Comparison of ENCODE assay signal across 23 cellular contexts in the genomic region with DNA sequence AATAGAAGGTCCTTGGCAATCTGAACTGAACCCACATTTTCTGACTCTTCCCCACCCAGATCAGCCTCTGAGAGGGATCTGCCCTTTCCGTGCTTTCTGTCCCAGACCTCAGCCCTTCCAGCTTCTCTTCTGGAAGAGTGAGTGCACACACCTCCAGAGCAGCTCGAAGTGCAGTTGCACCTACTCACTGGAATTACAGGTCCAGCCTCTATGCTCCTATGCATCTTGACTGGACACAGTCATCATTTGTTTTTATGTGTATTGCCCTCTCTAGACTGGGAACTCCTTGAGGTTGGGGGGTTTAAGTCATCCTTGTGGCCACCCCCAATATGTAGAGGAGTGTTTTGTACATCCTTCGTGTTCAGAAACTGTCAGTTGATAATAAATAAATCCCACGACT.
"Had no signal": no experiment of that assay in that cellular context is flagged by ENCODE, and none has a peak within 500 bp of the region (broad histone marks: within the 10 kb centered on the region; RNA-seq: fewer than 3 reads in every experiment).

No MANE protein-coding gene starts in this region.

- H3K4me2 ChIP-seq: neural progenitor cell had no signal

- DNase-seq: activated B cell treated with CpG ODN at 0.5 μM for 24 hours; activated CD4-positive, alpha-beta T cell treated with anti-CD3 and anti-CD28 coated beads for 36 hours; activated CD4-positive, alpha-beta T cell treated with anti-CD3 and anti-CD28 coated beads, Interleukin-2, amount 50 U/mL, for 48 hours; activated CD8-positive, alpha-beta memory T cell treated with anti-CD3 and anti-CD28 coated beads, Interleukin-2, amount 50 U/mL, for 48 hours; activated effector memory CD4-positive, alpha-beta T cell treated with Interleukin-2 at 50 U/mL for 16 hours; activated naive CD4-positive, alpha-beta T cell treated with anti-CD3 and anti-CD28 coated beads for 36 hours; activated naive CD8-positive, alpha-beta T cell treated with anti-CD3 and anti-CD28 coated beads, Interleukin-2, amount 10 ng/mL, durations not matched to agents 7 days and 5 days; activated T-cell treated with anti-CD3 and anti-CD28 coated beads, Interleukin-2, amount 50 U/mL, for 4 hours; effector CD4-positive, alpha-beta T cell; heart right ventricle; kidney; left lung; naive thymus-derived CD8-positive, alpha-beta T cell; stimulated activated CD4-positive, alpha-beta T cell treated with anti-CD3 and anti-CD28 coated beads, Interleukin-15, amount 100 ng/mL, for 24 hours; SW 1271; T-helper 17 cell had no signal

- H3K4me3 ChIP-seq: cardiac muscle cell, heart right ventricle, left lung, lung, neural progenitor cell, thoracic aorta, vagina had no signal

- H3K9me3 Mint-ChIP-seq: activated B cell treated with CpG ODN at 0.5 μM for 24 hours; activated naive CD4-positive, alpha-beta T cell treated with anti-CD3 and anti-CD28 coated beads for 36 hours; activated naive CD8-positive, alpha-beta T cell treated with anti-CD3 and anti-CD28 coated beads, Interleukin-2, amount 10 ng/mL, durations not matched to agents 7 days and 5 days; activated T-cell treated with anti-CD3 and anti-CD28 coated beads, Interleukin-2, amount 50 U/mL, for 4 hours; naive thymus-derived CD8-positive, alpha-beta T cell; neural progenitor cell; stimulated activated memory B cell treated with anti-CD40 and anti-IgM and Interleukin-4, amounts not matched to agents 10 μg/mL and 1 μg/mL and 100 μg/mL, for 72 hours; type B pancreatic cell had no signal

- H3K27ac Mint-ChIP-seq: activated B cell treated with CpG ODN at 0.5 μM for 24 hours; activated naive CD8-positive, alpha-beta T cell treated with anti-CD3 and anti-CD28 coated beads, Interleukin-2, amount 10 ng/mL, durations not matched to agents 7 days and 5 days; naive thymus-derived CD8-positive, alpha-beta T cell; neural progenitor cell; stimulated activated memory B cell treated with anti-CD40 and anti-IgM and Interleukin-4, amounts not matched to agents 10 μg/mL and 1 μg/mL and 100 μg/mL, for 72 hours; T-helper 17 cell; type B pancreatic cell had no signal

- H3K4me1 ChIP-seq: heart right ventricle, left lung, neural progenitor cell, vagina had no signal

- H3K27me3 Mint-ChIP-seq: activated B cell treated with CpG ODN at 0.5 μM for 24 hours; activated CD4-positive, alpha-beta T cell treated with anti-CD3 and anti-CD28 coated beads for 36 hours; activated naive CD8-positive, alpha-beta T cell treated with anti-CD3 and anti-CD28 coated beads, Interleukin-2, amount 10 ng/mL, durations not matched to agents 7 days and 5 days; naive thymus-derived CD8-positive, alpha-beta T cell; stimulated activated memory B cell treated with anti-CD40 and anti-IgM and Interleukin-4, amounts not matched to agents 10 μg/mL and 1 μg/mL and 100 μg/mL, for 72 hours; T-helper 17 cell had no signal

- H3K36me3 Mint-ChIP-seq: activated naive CD8-positive, alpha-beta T cell treated with anti-CD3 and anti-CD28 coated beads, Interleukin-2, amount 10 ng/mL, durations not matched to agents 7 days and 5 days; naive thymus-derived CD8-positive, alpha-beta T cell; neural progenitor cell had no signal

- H3K9ac ChIP-seq: neural progenitor cell had no signal

- H3K36me3 ChIP-seq: cardiac muscle cell, neural progenitor cell, vagina had no signal

- H3K4me1 Mint-ChIP-seq: neural progenitor cell had no signal

- H2AFZ ChIP-seq: neural progenitor cell had no signal

- H3K27me3 ChIP-seq: cardiac muscle cell, heart right ventricle, left lung, neural progenitor cell, vagina had no signal

- H3K9me3 ChIP-seq: heart right ventricle, left lung, thoracic aorta, vagina had no signal

- H3K4me3 Mint-ChIP-seq: activated CD4-positive, alpha-beta T cell treated with anti-CD3 and anti-CD28 coated beads for 36 hours; activated naive CD4-positive, alpha-beta T cell treated with anti-CD3 and anti-CD28 coated beads for 36 hours; activated naive CD8-positive, alpha-beta T cell treated with anti-CD3 and anti-CD28 coated beads, Interleukin-2, amount 10 ng/mL, durations not matched to agents 7 days and 5 days; activated T-cell treated with anti-CD3 and anti-CD28 coated beads, Interleukin-2, amount 50 U/mL, for 4 hours; naive thymus-derived CD8-positive, alpha-beta T cell; neural progenitor cell; stimulated activated memory B cell treated with anti-CD40 and anti-IgM and Interleukin-4, amounts not matched to agents 10 μg/mL and 1 μg/mL and 100 μg/mL, for 72 hours; T-helper 17 cell; type B pancreatic cell had no signal

- H3K27ac ChIP-seq: cardiac muscle cell, heart right ventricle, left lung, neural progenitor cell, thoracic aorta, vagina had no signal
